1 cellular context compared by ENCODE assay signal in genomic region chr18:6605115-6605869, GRCh38.
TF ChIP-seq lines count a peak whose summit lies in the region.

No MANE protein-coding gene starts in this region.

TF ChIP-seq in IMR-90, 13 proteins besides CTCF, POLR2A, EP300 and RAD21 (continued from another document):
- TF ChIP-seq CEBPB (IDR thresholded peaks at IDR 0.05; ENCODE audit: low read depth, low read length) = no peak
- TF ChIP-seq MAFK (IDR thresholded peaks at IDR 0.05; ENCODE audit: low read depth, low read length) = no peak
- no peak for TF ChIP-seq SMC3 (IDR thresholded peaks at IDR 0.05; ENCODE audit: low read depth, low read length)
